17 cellular contexts compared by ENCODE assay signal in genomic region chr11:99934008-99934407, GRCh38.
DNase-seq lines count a peak whose midpoint lies in the region; ATAC-seq, FAIRE-seq and TF ChIP-seq lines count a peak whose summit lies in the region.
"Had no signal": no experiment of that assay in that cellular context is flagged by ENCODE, and none has a peak within 500 bp of the region (broad histone marks: within the 10 kb centered on the region; RNA-seq: fewer than 3 reads in every experiment).

No MANE protein-coding gene starts in this region.

- peaks cover 0 to 2% (median 0%) of the 10 kb centered on the region in 5 donors for H3K36me3 Mint-ChIP-seq in naive thymus-derived CD4-positive, alpha-beta T cell
- H3K36me3 Mint-ChIP-seq: CD14-positive monocyte had no signal

- TF ChIP-seq CTCF in A549 (IDR thresholded peaks at IDR 0.05) = no peak
- TF ChIP-seq CTCF in epithelial cell of esophagus (IDR thresholded peaks at IDR 0.05; ENCODE audit: insufficient read depth, low read depth, low read length, missing control alignments) = no peak
- no peak for TF ChIP-seq CTCF in GM10248 (IDR thresholded peaks at IDR 0.05; ENCODE audit: control extremely low read depth, extremely low read depth, low read depth, missing control alignments)

- H3K4me3 Mint-ChIP-seq in naive thymus-derived CD4-positive, alpha-beta T cell = no peak overlapping the region
- H3K4me3 Mint-ChIP-seq: CD14-positive monocyte had no signal

- CTCF ChIA-PET in A549 (lab: Yijun Ruan, JAX) = no interaction called here
- CTCF ChIA-PET in GM10248 (lab: Yijun Ruan, JAX) = no interaction called here
- CTCF ChIA-PET in naive thymus-derived CD4-positive, alpha-beta T cell (lab: Charles Lee) = no interaction called here

- no peak overlapping the region for H3K27ac Mint-ChIP-seq in naive thymus-derived CD4-positive, alpha-beta T cell
- H3K27ac Mint-ChIP-seq: CD14-positive monocyte had no signal

- H3K23ac ChIP-seq in mesenchymal stem cell (ENCODE audit: low read length in 2 of 2) = no peak overlapping the region

- no peak overlapping the region for H3K18ac ChIP-seq in mesenchymal stem cell (ENCODE audit: low read depth in 1 of 2, low read length in 2 of 2)

- H3K27ac ChIP-seq in A549 = no peak overlapping the region
- no peak overlapping the region for H3K27ac ChIP-seq in mesenchymal stem cell (ENCODE audit: low read length, poor library complexity, severe bottlenecking)
- no peak overlapping the region for H3K27ac ChIP-seq in naive thymus-derived CD4-positive, alpha-beta T cell (ENCODE audit: low read depth, low read length)

- no peaks in the 10 kb centered on the region for H3K4me1 Mint-ChIP-seq in naive thymus-derived CD4-positive, alpha-beta T cell
- H3K4me1 Mint-ChIP-seq: CD14-positive monocyte had no signal

- TF ChIP-seq POLR2A in A549 (IDR thresholded peaks at IDR 0.05; ENCODE audit: low read length) = no peak

- intact Hi-C loops in naive thymus-derived CD4-positive, alpha-beta T cell (cut with micrococcal nuclease) = no loop called here

- ATAC-seq in A549 = no peak
- no peak for ATAC-seq in naive thymus-derived CD4-positive, alpha-beta T cell

- H3K9ac ChIP-seq in mesenchymal stem cell (ENCODE audit: low read length) = no peak overlapping the region

- no peak overlapping the region for H4K8ac ChIP-seq in mesenchymal stem cell (ENCODE audit: low read length)

- TF ChIP-seq RAD21 in A549 (conservative IDR thresholded peaks at IDR 0.05 in 1 of 2, IDR thresholded peaks at IDR 0.05 in 1 of 2) = no peak

- FAIRE-seq in A549 (lab: Jason Lieb, UNC) = no peak

- H3K27me3 ChIP-seq in mesenchymal stem cell (ENCODE audit: control insufficient read depth in 1 of 2, insufficient read depth in 1 of 2, low read length in 2 of 2) = no peaks in the 10 kb centered on the region
- H3K27me3 ChIP-seq in naive thymus-derived CD4-positive, alpha-beta T cell (ENCODE audit: control insufficient read depth in 2 of 2, insufficient read depth in 2 of 2, low read length in 2 of 2) = no peaks in the 10 kb centered on the region

- no peaks in the 10 kb centered on the region for H3K27me3 Mint-ChIP-seq in naive thymus-derived CD4-positive, alpha-beta T cell

- peaks cover 2 to 29% (median 7%) of the 10 kb centered on the region in 11 donors for H3K9me3 Mint-ChIP-seq in naive thymus-derived CD4-positive, alpha-beta T cell

- TF ChIP-seq EP300 in A549 (IDR thresholded peaks at IDR 0.05) = no peak

- no peak overlapping the region for H4K91ac ChIP-seq in mesenchymal stem cell (ENCODE audit: low read length)

- H3K14ac ChIP-seq in mesenchymal stem cell (ENCODE audit: low read length in 2 of 2) = no peak overlapping the region

- H3K79me1 ChIP-seq in mesenchymal stem cell (replicated peaks; ENCODE audit: low read length, poor library complexity, severe bottlenecking) = no peaks in the 10 kb centered on the region

- H2BK15ac ChIP-seq in mesenchymal stem cell (ENCODE audit: low read depth, poor library complexity, severe bottlenecking) = no peak overlapping the region

- no peak for DNase-seq in A549 (ENCODE audit: low read depth in 1 of 2, low spot score in 1 of 2)
- peak; percentile 16 for DNase-seq in NCI-H226
- DNase-seq in epithelial cell of esophagus (ENCODE audit: low read depth) = peak; percentile 16
- DNase-seq in mesenchymal stem cell = peak; percentile 11
- no peak for DNase-seq in NOMO-1 (lab: John Stamatoyannopoulos, UW; ENCODE audit: unreplicated experiment in 2 of 2)
- DNase-seq in GM10248 (ENCODE audit: extremely low spot score) = no peak
- DNase-seq in UCSD-AML1 (lab: John Stamatoyannopoulos, UW; ENCODE audit: unreplicated experiment) = no peak
- no peak for DNase-seq in naive thymus-derived CD4-positive, alpha-beta T cell
- DNase-seq: 8988T, COR-L47, NCI-H146, NCI-H2081 treated with DMSO at 0.1 percent for 48 hours, NCI-H2227 treated with DMSO at 0.1 percent for 48 hours, NCI-H526, Right ventricle myocardium superior had no signal

- H2BK5ac ChIP-seq in mesenchymal stem cell (ENCODE audit: low read depth, low read length, poor library complexity, severe bottlenecking) = no peak overlapping the region

- POLR2A ChIA-PET in A549 (lab: Yijun Ruan, JAX) = no interaction called here
- POLR2A ChIA-PET in GM10248 (lab: Yijun Ruan, JAX) = no interaction called here
- POLR2A ChIA-PET in naive thymus-derived CD4-positive, alpha-beta T cell (lab: Charles Lee) = no interaction called here

- 0 out of 3 replicates have a peak overlapping the region, but pooled peaks have one; percentile 4 for H3K4me2 ChIP-seq in A549
- H3K4me2 ChIP-seq in mesenchymal stem cell (ENCODE audit: low read length, poor library complexity, severe bottlenecking) = no peak overlapping the region

- no peak overlapping the region for H3K4ac ChIP-seq in mesenchymal stem cell (ENCODE audit: low read depth in 1 of 2, low read length in 2 of 2)

- no peaks in the 10 kb centered on the region for H3K9me3 ChIP-seq in A549
- no peaks in the 10 kb centered on the region for H3K9me3 ChIP-seq in mesenchymal stem cell (ENCODE audit: control insufficient read depth, low read length)
- H3K9me3 ChIP-seq in naive thymus-derived CD4-positive, alpha-beta T cell (ENCODE audit: control insufficient read depth in 2 of 3, low read length in 3 of 3) = peaks cover 0 to 7% (median 0%) of the 10 kb centered on the region in 3 experiments
- H3K9me3 ChIP-seq: HAP-1 had no signal

- no peak overlapping the region for H2BK12ac ChIP-seq in mesenchymal stem cell (ENCODE audit: low read length in 2 of 2)

- H2AK5ac ChIP-seq in mesenchymal stem cell (ENCODE audit: low read length, severe bottlenecking) = no peak overlapping the region

- no peak overlapping the region for H2AFZ ChIP-seq in mesenchymal stem cell (ENCODE audit: low read depth, low read length)

- H3K36me3 ChIP-seq in mesenchymal stem cell (ENCODE audit: control insufficient read depth in 1 of 2, insufficient read depth in 2 of 2, low read depth in 1 of 2, low read length in 2 of 2) = no peaks in the 10 kb centered on the region
- H3K36me3 ChIP-seq in naive thymus-derived CD4-positive, alpha-beta T cell (ENCODE audit: control insufficient read depth in 2 of 3, insufficient read depth in 3 of 3, low read length in 3 of 3) = no peaks in the 10 kb centered on the region
- H3K36me3 ChIP-seq: HAP-1 had no signal

- no peak overlapping the region for H2BK120ac ChIP-seq in mesenchymal stem cell (ENCODE audit: low read depth, low read length)

- H3K4me3 ChIP-seq in A549 (no peak overlapping the region), epithelial cell of esophagus (ENCODE audit: low read length) (no peak overlapping the region), mesenchymal stem cell (ENCODE audit: insufficient read depth in 1 of 2, low read depth in 1 of 2, low read length in 2 of 2) (no peak overlapping the region)
- H3K4me3 ChIP-seq in naive thymus-derived CD4-positive, alpha-beta T cell (ENCODE audit: low read length) = no peak overlapping the region
- H3K4me3 ChIP-seq: HAP-1 had no signal

- 0 out of 3 replicates have a peak, but pooled peaks cover 3% of the 10 kb centered on the region for H3K4me1 ChIP-seq in A549
- peaks cover 1% of the 10 kb centered on the region for H3K4me1 ChIP-seq in mesenchymal stem cell (ENCODE audit: control insufficient read depth, insufficient read depth, low read depth, low read length)
- H3K4me1 ChIP-seq in naive thymus-derived CD4-positive, alpha-beta T cell (ENCODE audit: control insufficient read depth in 2 of 2, insufficient read depth in 2 of 2, low read length in 2 of 2) = no peaks in the 10 kb centered on the region
- H3K4me1 ChIP-seq: HAP-1 had no signal

TF ChIP-seq in A549, 52 proteins besides CTCF, POLR2A, EP300 and RAD21:
- no peak for TF ChIP-seq FOSL2 (IDR thresholded peaks at IDR 0.05)
- TF ChIP-seq FOSL2 (CRISPR knock-in tag; IDR thresholded peaks at IDR 0.05) = 0 out of 2 replicates have a peak, but pooled peaks have one; percentile 10
- no peak for TF ChIP-seq CBX8 (IDR thresholded peaks at IDR 0.05)

Comparison
In these comparisons a context has a peak if more than half of its experiments do, and no peak if none do; other contexts are left out.
1. DNase-seq: peak in NCI-H226 (single experiment), epithelial cell of esophagus (single experiment) and mesenchymal stem cell (single experiment); none in A549 (0 of 2), NOMO-1 (0 of 2), GM10248 (single experiment), UCSD-AML1 (single experiment) and naive thymus-derived CD4-positive, alpha-beta T cell (0 of 9).